ENCODE assay signal across 9 cellular contexts in genomic region chr15:69074843-69075224, GRCh38.
DNase-seq lines count a peak whose midpoint lies in the region; ATAC-seq and TF ChIP-seq lines count a peak whose summit lies in the region.
"Had no signal": no experiment of that assay in that cellular context is flagged by ENCODE, and none has a peak within 500 bp of the region (broad histone marks: within the 10 kb centered on the region; RNA-seq: fewer than 3 reads in every experiment).

No MANE protein-coding gene starts in this region.

- no peak for ATAC-seq in stimulated activated memory B cell treated with anti-CD40 and anti-IgM and Interleukin-4, amounts not matched to agents 10 μg/mL and 1 μg/mL and 100 μg/mL, for 72 hours

- H3K36me3 Mint-ChIP-seq in endothelial cell (ENCODE audit: low read depth, unreplicated experiment): no peaks in the 10 kb centered on the region
- H3K36me3 Mint-ChIP-seq in stimulated activated memory B cell treated with anti-CD40 and anti-IgM and Interleukin-4, amounts not matched to agents 10 μg/mL and 1 μg/mL and 100 μg/mL, for 72 hours: no peaks in the 10 kb centered on the region

- DNase-seq in COLO668 (lab: John Stamatoyannopoulos, UW; ENCODE audit: unreplicated experiment) (peak; percentile 20), NCI-H2171 treated with DMSO at 0.1 percent for 48 hours (lab: John Stamatoyannopoulos, UW) (peak; percentile 79), endothelial cell (ENCODE audit: low spot score) (peak; percentile 28), UCSD-AML1 (lab: John Stamatoyannopoulos, UW; ENCODE audit: unreplicated experiment) (no peak)
- DNase-seq in stimulated activated CD4-positive, alpha-beta T cell treated with anti-CD3 and anti-CD28 coated beads, Interleukin-4, amount 100 ng/mL, for 24 hours: no peak
- DNase-seq in stimulated activated CD4-positive, alpha-beta T cell treated with anti-CD3 and anti-CD28 coated beads, Interleukin-15, amount 100 ng/mL, for 24 hours: no peak
- DNase-seq: activated naive CD4-positive, alpha-beta T cell treated with anti-CD3 and anti-CD28 coated beads, Interleukin-2, amount 50 U/mL, for 16 hours had no signal

- no peaks in the 10 kb centered on the region for H3K9me2 ChIP-seq in neural cell (ENCODE audit: insufficient read depth, low read length)

- H3K27ac Mint-ChIP-seq in endothelial cell (ENCODE audit: unreplicated experiment): peak overlapping the region; percentile 3
- H3K27ac Mint-ChIP-seq in stimulated activated memory B cell treated with anti-CD40 and anti-IgM and Interleukin-4, amounts not matched to agents 10 μg/mL and 1 μg/mL and 100 μg/mL, for 72 hours: no peak overlapping the region

- TF ChIP-seq EP300 in neural cell (conservative IDR thresholded peaks at IDR 0.05; ENCODE audit: poor library complexity, severe bottlenecking): no peak

- H3F3A ChIP-seq in neural cell (ENCODE audit: insufficient read depth, low read length, poor library complexity, severe bottlenecking): no peaks in the 10 kb centered on the region

- TF ChIP-seq CTCF in endothelial cell (IDR thresholded peaks at IDR 0.05; ENCODE audit: unreplicated experiment): no peak
- no peak for TF ChIP-seq CTCF in neural cell (IDR thresholded peaks at IDR 0.05; ENCODE audit: poor library complexity, severe bottlenecking)

- peak overlapping the region; percentile 88 for H3K4me2 ChIP-seq in neural cell (ENCODE audit: low read length)

- peak overlapping the region; percentile 59 for H3K9ac ChIP-seq in neural cell (ENCODE audit: low read length)

- no peak for TF ChIP-seq RAD21 in neural cell (conservative IDR thresholded peaks at IDR 0.05)

- H3K27me3 Mint-ChIP-seq in endothelial cell (ENCODE audit: unreplicated experiment): peaks cover 1% of the 10 kb centered on the region
- peaks cover 70% of the 10 kb centered on the region for H3K27me3 Mint-ChIP-seq in stimulated activated memory B cell treated with anti-CD40 and anti-IgM and Interleukin-4, amounts not matched to agents 10 μg/mL and 1 μg/mL and 100 μg/mL, for 72 hours

- no peaks in the 10 kb centered on the region for H3K9me3 ChIP-seq in neural cell (ENCODE audit: low read length)

- no peaks in the 10 kb centered on the region for H3K36me3 ChIP-seq in neural cell (ENCODE audit: insufficient read depth, low read length)

- peak overlapping the region; percentile 11 for H3K27ac ChIP-seq in neural cell (ENCODE audit: low read length)

- no peaks in the 10 kb centered on the region for H3K79me2 ChIP-seq in neural cell (replicated peaks; ENCODE audit: insufficient read depth, low read length)

- peak overlapping the region; percentile 73 for H3K4me3 ChIP-seq in neural cell (ENCODE audit: low read length)

- peaks cover 13% of the 10 kb centered on the region for H3K4me1 Mint-ChIP-seq in endothelial cell (ENCODE audit: unreplicated experiment)
- H3K4me1 Mint-ChIP-seq in stimulated activated memory B cell treated with anti-CD40 and anti-IgM and Interleukin-4, amounts not matched to agents 10 μg/mL and 1 μg/mL and 100 μg/mL, for 72 hours: peaks cover 9% of the 10 kb centered on the region

- no peaks in the 10 kb centered on the region for H4K20me1 ChIP-seq in neural cell (ENCODE audit: insufficient read depth)

- H3K27me3 ChIP-seq in neural cell (ENCODE audit: insufficient read depth, low read depth, low read length): peaks cover 8% of the 10 kb centered on the region

- peak overlapping the region; percentile 25 for H2AFZ ChIP-seq in neural cell (ENCODE audit: low read depth, low read length)

- H3K4me3 Mint-ChIP-seq in endothelial cell (ENCODE audit: unreplicated experiment): peak overlapping the region; percentile 85
- H3K4me3 Mint-ChIP-seq in stimulated activated memory B cell treated with anti-CD40 and anti-IgM and Interleukin-4, amounts not matched to agents 10 μg/mL and 1 μg/mL and 100 μg/mL, for 72 hours: no peak overlapping the region

- H3K9me3 Mint-ChIP-seq in endothelial cell (ENCODE audit: unreplicated experiment): no peaks in the 10 kb centered on the region
- peaks cover 3% of the 10 kb centered on the region for H3K9me3 Mint-ChIP-seq in stimulated activated memory B cell treated with anti-CD40 and anti-IgM and Interleukin-4, amounts not matched to agents 10 μg/mL and 1 μg/mL and 100 μg/mL, for 72 hours

TF ChIP-seq in neural cell, 6 proteins besides CTCF, POLR2A, EP300 and RAD21:
- TF ChIP-seq TAF1 (IDR thresholded peaks at IDR 0.05; ENCODE audit: low read depth) (no peak), EZH2 (IDR thresholded peaks at IDR 0.05; ENCODE audit: borderline replicate concordance, insufficient read depth, low read length, poor library complexity, severe bottlenecking) (no peak), REST (IDR thresholded peaks at IDR 0.05; ENCODE audit: borderline replicate concordance) (no peak), MXI1 (conservative IDR thresholded peaks at IDR 0.05; ENCODE audit: poor library complexity, severe bottlenecking) (no peak), POLR2AphosphoS5 (IDR thresholded peaks at IDR 0.05) (no peak), SMC3 (conservative IDR thresholded peaks at IDR 0.05; ENCODE audit: poor library complexity) (no peak)

Comparison
In these comparisons a context has a peak if more than half of its experiments do, and no peak if none do; other contexts are left out.
1. DNase-seq: peak in COLO668 (single experiment), NCI-H2171 treated with DMSO at 0.1 percent for 48 hours (single experiment) and endothelial cell (single experiment); none in stimulated activated CD4-positive, alpha-beta T cell treated with anti-CD3 and anti-CD28 coated beads, Interleukin-4, amount 100 ng/mL, for 24 hours (single experiment), stimulated activated CD4-positive, alpha-beta T cell treated with anti-CD3 and anti-CD28 coated beads, Interleukin-15, amount 100 ng/mL, for 24 hours (single experiment) and UCSD-AML1 (single experiment).